ENCODE assay signal across 33 cellular contexts in the genomic region with DNA sequence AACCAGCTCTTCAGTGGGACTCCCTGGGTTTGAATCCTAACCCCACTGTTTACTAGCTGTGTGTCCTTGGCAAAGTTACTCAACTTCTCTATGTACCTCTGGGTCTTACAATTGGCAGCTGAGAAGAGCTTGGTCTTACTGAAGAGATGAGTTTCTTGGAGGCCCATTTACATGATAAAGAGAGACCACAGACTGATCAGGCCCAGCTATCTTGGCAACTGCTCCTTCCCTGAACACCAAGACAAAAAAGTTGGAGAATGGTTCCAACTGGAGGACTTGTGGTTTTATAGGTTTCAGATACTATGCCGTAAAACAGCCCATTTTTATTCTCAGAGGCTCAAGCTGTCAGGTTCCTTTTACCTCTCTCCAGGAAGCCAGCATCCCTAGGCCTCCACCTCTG.
"Had no signal": no experiment of that assay in that cellular context is flagged by ENCODE, and none has a peak within 500 bp of the region (broad histone marks: within the 10 kb centered on the region; RNA-seq: fewer than 3 reads in every experiment).

No MANE protein-coding gene starts in this region.

- H3K4me3 ChIP-seq: cardiac muscle cell, PC-9 had no signal

- H3K36me3 ChIP-seq: cardiac muscle cell, WERI-Rb-1 had no signal

- H3K27me3 ChIP-seq: cardiac muscle cell had no signal

- DNase-seq: activated CD4-positive, alpha-beta T cell treated with anti-CD3 and anti-CD28 coated beads for 1 hour; activated CD4-positive, alpha-beta T cell treated with anti-CD3 and anti-CD28 coated beads, Interleukin-2, amount 10 ng/mL, durations not matched to agents 24 days and 14 days; activated CD4-positive, alpha-beta T cell treated with anti-CD3 and anti-CD28 coated beads, Interleukin-2, amount 50 U/mL, for 4 hours; activated CD4-positive, CD25-positive, alpha-beta regulatory T cell; activated CD8-positive, alpha-beta T cell treated with anti-CD3 and anti-CD28 coated beads for 36 hours; activated effector memory CD4-positive, alpha-beta T cell treated with anti-CD3 and anti-CD28 coated beads, Interleukin-2, amount 50 U/mL, for 16 hours; activated naive CD4-positive, alpha-beta T cell; activated naive CD4-positive, alpha-beta T cell treated with anti-CD3 and anti-CD28 coated beads, Interleukin-2, amount 50 U/mL, for 16 hours; activated naive CD8-positive, alpha-beta T cell treated with anti-CD3 and anti-CD28 coated beads for 36 hours; activated T-cell treated with anti-CD3 and anti-CD28 coated beads, Interleukin-2, amount 50 U/mL, for 1 hour; activated T-cell treated with anti-CD3 and anti-CD28 coated beads, Interleukin-2, amount 50 U/mL, for 72 hours; amniotic stem cell; aorta; Kasumi-1; KBM-7; MM.1S; NCI-H1092 treated with DMSO at 0.1 percent for 48 hours; NCI-H146; NCI-H187; NCI-H2029 treated with DMSO at 0.1 percent for 48 hours; NCI-H2107; NCI-H2171; NCI-H510A; NCI-H526; NCI-H748 treated with DMSO at 0.1 percent for 48 hours; NK-92 treated with Interleukin-12 subunit alpha and Interleukin-12 subunit beta, amount 100 ng/mL, for 24 hours; PC-9; Right ventricle myocardium superior; SW 1271; T1000; WERI-Rb-1 had no signal

- ATAC-seq: activated CD8-positive, alpha-beta T cell treated with anti-CD3 and anti-CD28 coated beads for 36 hours; activated T-cell treated with anti-CD3 and anti-CD28 coated beads, Interleukin-2, amount 50 U/mL, for 72 hours; activated T-helper 17 cell treated with anti-CD3 and anti-CD28 coated beads, Interleukin-2, amount 50 U/mL, for 72 hours had no signal

- H2AFZ ChIP-seq: PC-9 had no signal

- H3K27ac ChIP-seq: cardiac muscle cell, PC-9, WERI-Rb-1 had no signal

- H3K4me2 ChIP-seq: PC-9 had no signal
